26 cellular contexts compared by ENCODE assay signal in genomic region chr6:122052501-122052900, GRCh38.
"Had no signal": no experiment of that assay in that cellular context is flagged by ENCODE, and none has a peak within 500 bp of the region (broad histone marks: within the 10 kb centered on the region; RNA-seq: fewer than 3 reads in every experiment).

No MANE protein-coding gene starts in this region.

- H3K9me3 Mint-ChIP-seq: activated CD4-positive, alpha-beta T cell treated with anti-CD3 and anti-CD28 coated beads, Interleukin-2, amount 10 ng/mL, durations not matched to agents 7 days and 5 days; activated naive CD4-positive, alpha-beta T cell treated with anti-CD3 and anti-CD28 coated beads, Interleukin-2, amount 50 U/mL, for 72 hours; neural crest cell; stimulated activated naive CD8-positive, alpha-beta T cell treated with anti-CD3 and anti-CD28 coated beads, Interleukin-15, Interleukin-2, amounts not matched to agents 100 ng/mL and 50 ng/mL, for 24 hours; T-helper 2 cell treated with Interferon-gamma antibody and Interleukin-4, amounts not matched to agents 5 μg/mL and 100 μg/mL, for 36 hours had no signal

- H3K4me1 Mint-ChIP-seq: activated CD4-positive, alpha-beta T cell treated with anti-CD3 and anti-CD28 coated beads, Interleukin-2, amount 10 ng/mL, durations not matched to agents 7 days and 5 days; naive thymus-derived CD4-positive, alpha-beta T cell; neural crest cell had no signal

- H3K36me3 ChIP-seq: brain microvascular endothelial cell, spleen, suprapubic skin, tibial nerve, WERI-Rb-1 had no signal

- H3K4me3 ChIP-seq: spleen, suprapubic skin, tibial nerve had no signal

- H3K36me3 Mint-ChIP-seq: activated naive CD4-positive, alpha-beta T cell treated with anti-CD3 and anti-CD28 coated beads, Interleukin-2, amount 50 U/mL, for 72 hours; naive thymus-derived CD4-positive, alpha-beta T cell had no signal

- H3K4me3 Mint-ChIP-seq: activated CD4-positive, alpha-beta T cell treated with anti-CD3 and anti-CD28 coated beads, Interleukin-2, amount 10 ng/mL, durations not matched to agents 7 days and 5 days; activated CD8-positive, alpha-beta T cell treated with anti-CD3 and anti-CD28 coated beads, Interleukin-2, amount 10 ng/mL, durations not matched to agents 7 days and 5 days; naive thymus-derived CD4-positive, alpha-beta T cell; neural crest cell; stimulated activated naive CD8-positive, alpha-beta T cell treated with anti-CD3 and anti-CD28 coated beads, Interleukin-15, Interleukin-2, amounts not matched to agents 100 ng/mL and 50 ng/mL, for 24 hours; T-helper 2 cell treated with Interferon-gamma antibody and Interleukin-4, amounts not matched to agents 5 μg/mL and 100 μg/mL, for 36 hours had no signal

- FAIRE-seq: colon, frontal cortex, islet of Langerhans, TTC549 had no signal

- ATAC-seq: activated CD8-positive, alpha-beta T cell treated with anti-CD3 and anti-CD28 coated beads, Interleukin-2, amount 10 ng/mL, durations not matched to agents 7 days and 5 days; activated naive CD4-positive, alpha-beta T cell treated with anti-CD3 and anti-CD28 coated beads, Interleukin-2, amount 50 U/mL, for 72 hours; naive thymus-derived CD4-positive, alpha-beta T cell had no signal

- H3K27ac Mint-ChIP-seq: activated CD4-positive, alpha-beta T cell treated with anti-CD3 and anti-CD28 coated beads, Interleukin-2, amount 10 ng/mL, durations not matched to agents 7 days and 5 days; activated CD8-positive, alpha-beta T cell treated with anti-CD3 and anti-CD28 coated beads, Interleukin-2, amount 10 ng/mL, durations not matched to agents 7 days and 5 days; activated naive CD4-positive, alpha-beta T cell treated with anti-CD3 and anti-CD28 coated beads, Interleukin-2, amount 50 U/mL, for 72 hours; naive thymus-derived CD4-positive, alpha-beta T cell; stimulated activated naive CD8-positive, alpha-beta T cell treated with anti-CD3 and anti-CD28 coated beads, Interleukin-15, Interleukin-2, amounts not matched to agents 100 ng/mL and 50 ng/mL, for 24 hours; T-helper 2 cell treated with Interferon-gamma antibody and Interleukin-4, amounts not matched to agents 5 μg/mL and 100 μg/mL, for 36 hours had no signal

- H3K4me1 ChIP-seq: spleen, tibial nerve had no signal

- H3K27me3 ChIP-seq: brain microvascular endothelial cell, spleen, suprapubic skin, tibial nerve had no signal

- H3K27ac ChIP-seq: brain microvascular endothelial cell, spleen, suprapubic skin, tibial nerve, WERI-Rb-1 had no signal

- DNase-seq: activated CD4-positive, alpha-beta T cell treated with anti-CD3 and anti-CD28 coated beads, Interleukin-2, amount 10 ng/mL, durations not matched to agents 7 days and 5 days; activated CD4-positive, CD25-positive, alpha-beta regulatory T cell treated with anti-CD3 and anti-CD28 coated beads, Interleukin-2, amount 50 U/mL, for 72 hours; activated CD8-positive, alpha-beta T cell treated with anti-CD3 and anti-CD28 coated beads, Interleukin-2, amount 10 ng/mL, durations not matched to agents 7 days and 5 days; activated gamma-delta T cell treated with Interleukin-2 at 50 U/mL for 16 hours; aorta; brain microvascular endothelial cell; central memory CD4-positive, alpha-beta T cell; effector memory CD4-positive, alpha-beta T cell; head of caudate nucleus; left cardiac atrium; mesendoderm; naive thymus-derived CD4-positive, alpha-beta T cell; retina; spleen; stimulated activated CD4-positive, alpha-beta T cell treated with anti-CD3 and anti-CD28 coated beads, Interleukin-4, amount 100 ng/mL, for 1 hour; WERI-Rb-1 had no signal

- H3K9me3 ChIP-seq: spleen, suprapubic skin, tibial nerve had no signal

- H3K27me3 Mint-ChIP-seq: activated CD4-positive, alpha-beta T cell treated with anti-CD3 and anti-CD28 coated beads, Interleukin-2, amount 10 ng/mL, durations not matched to agents 7 days and 5 days had no signal
